8 cellular contexts compared by ENCODE assay signal in the genomic region with DNA sequence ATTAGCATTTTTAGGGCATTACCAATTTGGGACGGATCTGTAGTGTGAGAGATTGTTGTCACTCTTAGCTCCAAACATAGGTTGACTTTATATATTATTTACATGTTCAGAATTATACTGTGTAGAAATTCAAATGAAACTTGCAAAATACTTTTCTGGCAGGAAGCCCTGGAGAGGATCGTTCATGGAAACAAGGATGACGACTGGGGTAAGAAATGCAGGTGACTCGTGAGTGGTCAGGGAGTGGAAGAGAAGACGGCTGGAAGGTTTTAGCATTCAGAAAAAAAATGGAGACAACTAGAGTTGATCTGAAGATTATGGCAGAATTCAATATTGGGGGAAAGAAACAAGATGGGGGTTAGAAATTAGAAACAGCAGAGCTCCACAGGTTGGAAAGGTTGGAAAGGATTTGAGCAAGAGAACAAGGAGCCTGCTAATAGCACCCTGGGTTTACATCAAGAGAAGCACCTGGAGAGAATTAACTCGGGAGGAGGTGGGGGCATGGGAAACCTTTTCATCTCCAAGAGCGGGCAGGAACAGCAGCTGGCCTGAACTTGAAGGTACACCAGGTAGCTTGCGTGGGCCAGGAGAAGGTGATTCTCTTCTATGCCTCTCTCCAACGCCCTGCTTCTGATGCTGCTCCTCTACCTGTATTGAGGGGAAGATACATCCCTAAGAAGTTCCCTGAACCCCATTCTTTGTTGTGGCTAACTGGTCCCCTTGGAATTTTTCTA. TPM values are rescaled to one million over a fixed set of nuclear protein-coding genes. Genes with fewer than 3 reads are reported as not detected.
A peak's percentile ranks its signal among the peaks of the same experiment; 100 is the strongest.
DNase-seq lines count a peak whose midpoint lies in the region; ATAC-seq and TF ChIP-seq lines count a peak whose summit lies in the region.

No MANE protein-coding gene starts in this region.

- no peaks in the 10 kb centered on the region for H3K9me2 ChIP-seq in OCI-LY7 (ENCODE audit: insufficient read depth, low read length)

- no peaks in the 10 kb centered on the region for H3K9me3 Mint-ChIP-seq in CD4-positive, alpha-beta T cell

- H3K4me1 Mint-ChIP-seq in CD4-positive, alpha-beta T cell (ENCODE audit: low read depth), result peaks cover 42% of the 10 kb centered on the region

- H3K36me3 Mint-ChIP-seq in CD4-positive, alpha-beta T cell (ENCODE audit: low read depth), result no peaks in the 10 kb centered on the region

- H3K18ac ChIP-seq in neuronal stem cell (ENCODE audit: low read length), result no peak overlapping the region

- H2BK12ac ChIP-seq in neuronal stem cell (ENCODE audit: low read length), result no peak overlapping the region

- no peak overlapping the region for H2BK15ac ChIP-seq in neuronal stem cell (ENCODE audit: low read length)

- 76 to 79% methylated on average over 8 of the region's 9 CpGs for WGBS in ectodermal cell, 2 experiments
- whole genome bisulfite sequencing in neuronal stem cell (ENCODE audit: extremely low coverage in 2 of 2, insufficient read length in 2 of 2, insufficient replicate concordance in 1 of 2), 2 donors, result no CpG with 5 or more reads among the region's 9 CpGs

- no peaks in the 10 kb centered on the region for H3K27me3 ChIP-seq in CD4-positive, alpha-beta T cell (ENCODE audit: control insufficient read depth, insufficient read depth, low read length)
- H3K27me3 ChIP-seq in ectodermal cell (ENCODE audit: control insufficient read depth, insufficient read depth, low read length, poor library complexity, severe bottlenecking), result no peaks in the 10 kb centered on the region
- H3K27me3 ChIP-seq in neuronal stem cell (ENCODE audit: control insufficient read depth in 3 of 3, insufficient read depth in 3 of 3, low read depth in 1 of 3, low read length in 3 of 3), result no peaks in the 10 kb centered on the region

- H4K8ac ChIP-seq in neuronal stem cell (ENCODE audit: low read depth, low read length), result no peak overlapping the region

- H3K4me3 Mint-ChIP-seq in CD4-positive, alpha-beta T cell, result no peak overlapping the region

- ATAC-seq in CD4-positive, alpha-beta T cell (ENCODE audit: poor library complexity), result no peak
- ATAC-seq in left colon, result no peak

- H4K20me1 ChIP-seq in OCI-LY7 (ENCODE audit: insufficient read depth, low read length), result no peaks in the 10 kb centered on the region

- DNase-seq in CD4-positive, alpha-beta T cell, result no peak
- DNase-seq in OCI-LY7 (ENCODE audit: low spot score) (no peak), neuronal stem cell (ENCODE audit: low spot score) (no peak), iPS-NIHi7 (ENCODE audit: extremely low spot score) (no peak), left colon (no peak), NCI-H1105 treated with DMSO at 0.1 percent for 48 hours (lab: John Stamatoyannopoulos, UW) (no peak)
- DNase-seq in stimulated activated CD4-positive, alpha-beta T cell treated with anti-CD3 and anti-CD28 coated beads, Interleukin-4, amount 100 ng/mL, for 24 hours, result no peak

- intact Hi-C loops in CD4-positive, alpha-beta T cell (cut with DNase I, micrococcal nuclease), result loop anchor here (2.0 to 10.0 kb wide), 5 partner anchors 43 to 743 kb away; partner anchors contain the start of gene ELL2 (in 2 of the 2)
- intact Hi-C loops in OCI-LY7 (cut with micrococcal nuclease; ENCODE audit: unreplicated experiment) (loop anchor here (2.0 to 10.0 kb wide), 3 partner anchors 101 to 741 kb away; partner anchors contain the start of gene ELL2), left colon (cut with DNase I, micrococcal nuclease) (loop anchor here (2.0 to 10.0 kb wide), 4 partner anchors 98 to 745 kb away; no protein-coding TSS in a partner anchor)

- CTCF ChIA-PET in CD4-positive, alpha-beta T cell (lab: Charles Lee), result interaction anchor here (0.6 to 2.9 kb wide), 16 partner anchors 10 to 855 kb away, joined by 3 to 21 read pairs (median 4); partner anchors contain the start of gene ELL2
- CTCF ChIA-PET in OCI-LY7 (lab: Charles Lee; ENCODE audit: unreplicated experiment), result no interaction called here

- no peak overlapping the region for H2AK5ac ChIP-seq in neuronal stem cell (ENCODE audit: low read depth, low read length)

- no peaks in the 10 kb centered on the region for H3K36me3 ChIP-seq in OCI-LY7 (ENCODE audit: insufficient read depth, low read length)
- H3K36me3 ChIP-seq in ectodermal cell (ENCODE audit: control insufficient read depth, insufficient read depth, low read length), result no peaks in the 10 kb centered on the region
- H3K36me3 ChIP-seq in neuronal stem cell (replicated peaks in 1 of 2; ENCODE audit: control insufficient read depth in 2 of 2, insufficient read depth in 2 of 2, low read length in 2 of 2), result no peaks in the 10 kb centered on the region

- H3K23ac ChIP-seq in neuronal stem cell (ENCODE audit: low read depth, low read length, poor library complexity), result no peak overlapping the region

- peaks cover 13% of the 10 kb centered on the region for H3K27me3 Mint-ChIP-seq in CD4-positive, alpha-beta T cell

- H2AFZ ChIP-seq in OCI-LY7 (ENCODE audit: low read length), result peak overlapping the region; percentile 74; the same call in 1 of the 2 replicates
- H2AFZ ChIP-seq in neuronal stem cell (ENCODE audit: low read length), result peak overlapping the region; percentile 17

- no peak overlapping the region for H2BK120ac ChIP-seq in neuronal stem cell (ENCODE audit: low read depth, low read length)

- H3K14ac ChIP-seq in neuronal stem cell (ENCODE audit: low read length), result no peak overlapping the region

- H3K9ac ChIP-seq in neuronal stem cell (ENCODE audit: low read depth, low read length, poor library complexity), result no peak overlapping the region

- H3K9me3 ChIP-seq in CD4-positive, alpha-beta T cell (ENCODE audit: control insufficient read depth, low read length), result no peaks in the 10 kb centered on the region
- H3K9me3 ChIP-seq in OCI-LY7 (ENCODE audit: low read length) (no peaks in the 10 kb centered on the region), ectodermal cell (ENCODE audit: control insufficient read depth, low read length) (no peaks in the 10 kb centered on the region), neuronal stem cell (replicated peaks in 1 of 2; ENCODE audit: control insufficient read depth in 2 of 2, insufficient read depth in 1 of 2, low read depth in 1 of 2, low read length in 2 of 2) (peaks cover 0 to 4% of the 10 kb centered on the region in 2 donors)

- H3K4me2 ChIP-seq in OCI-LY7 (ENCODE audit: low read length), result peak overlapping the region; percentile 67
- no peak overlapping the region for H3K4me2 ChIP-seq in neuronal stem cell (ENCODE audit: insufficient read depth, low read length, poor library complexity, severe bottlenecking)

- H3K27ac ChIP-seq in CD4-positive, alpha-beta T cell (ENCODE audit: low read depth, low read length), result no peak overlapping the region
- H3K27ac ChIP-seq in OCI-LY7 (ENCODE audit: low read depth, low read length, poor library complexity, severe bottlenecking) (no peak overlapping the region), ectodermal cell (ENCODE audit: insufficient read depth, low read depth, low read length, poor library complexity, severe bottlenecking) (peak overlapping the region; percentile 62), neuronal stem cell (replicated peaks; ENCODE audit: low read length) (no peak overlapping the region)

- H3K27ac Mint-ChIP-seq in CD4-positive, alpha-beta T cell, result peak overlapping the region; percentile 14

- BruUV-seq in OCI-LY7 (replicated peaks; lab: Mats Ljungman, UMichigan), result no TSS peak

- H3K4me3 ChIP-seq in OCI-LY7 (ENCODE audit: low read depth, low read length, poor library complexity, severe bottlenecking) (no peak overlapping the region), ectodermal cell (ENCODE audit: insufficient read depth, low read depth, low read length) (no peak overlapping the region), neuronal stem cell (ENCODE audit: low read length in 2 of 2) (no peak overlapping the region)

- no peak overlapping the region for H2BK5ac ChIP-seq in neuronal stem cell (ENCODE audit: low read length)

- peaks cover 15% of the 10 kb centered on the region for H3K4me1 ChIP-seq in OCI-LY7 (ENCODE audit: insufficient read depth, low read length, poor library complexity, severe bottlenecking)
- H3K4me1 ChIP-seq in ectodermal cell (ENCODE audit: control insufficient read depth, insufficient read depth, low read length), result peaks cover 21% of the 10 kb centered on the region
- peaks cover 24 to 32% of the 10 kb centered on the region in 2 donors for H3K4me1 ChIP-seq in neuronal stem cell (ENCODE audit: control insufficient read depth in 2 of 2, insufficient read depth in 1 of 2, low read depth in 1 of 2, low read length in 2 of 2)

- H3K79me2 ChIP-seq in OCI-LY7 (ENCODE audit: insufficient read depth, low read depth, low read length), result no peaks in the 10 kb centered on the region

- no peak overlapping the region for H4K91ac ChIP-seq in neuronal stem cell (ENCODE audit: low read depth, low read length, poor library complexity)

- no peak overlapping the region for H3K4ac ChIP-seq in neuronal stem cell (ENCODE audit: low read length)

- TF ChIP-seq CTCF in CD4-positive, alpha-beta T cell (IDR thresholded peaks at IDR 0.05), result no peak
- TF ChIP-seq CTCF in OCI-LY7 (conservative IDR thresholded peaks at IDR 0.05; ENCODE audit: low read length), result no peak

- POLR2A ChIA-PET in CD4-positive, alpha-beta T cell (lab: Charles Lee), result interaction anchor here (0.6 to 1.6 kb wide), 4 partner anchors 9 to 484 kb away, joined by 3 to 5 read pairs (median 3); no protein-coding TSS in a partner anchor
- POLR2A ChIA-PET in OCI-LY7 (lab: Charles Lee), result interaction anchor here (0.6 to 2.2 kb wide), 3 partner anchors 10 to 1013 kb away, joined by 3 to 5 read pairs (median 3); no protein-coding TSS in a partner anchor

- H3K79me1 ChIP-seq in neuronal stem cell (ENCODE audit: low read depth, low read length), result no peaks in the 10 kb centered on the region

RNA-seq across cellular contexts. Expression of gene GLRX, which starts 37.0 kb away (rescaled TPM):
- 10 to 100 TPM; 16.9 to 18.7 TPM for total RNA-seq in CD4-positive, alpha-beta T cell
- 26.7 and 80.5 TPM in 2 replicates for total RNA-seq in OCI-LY7 (2014; rRNA removed; shearing (Covaris generic))
- total RNA-seq in OCI-LY7 (2022), result 49.3 and 52.9 TPM in 2 replicates
- polyA plus RNA-seq in ectodermal cell (2013, experiment 1 of 4), result 14.7 TPM
- polyA plus RNA-seq in ectodermal cell (2013, experiment 2 of 4), result 13.4 TPM
- 19.9 TPM for polyA plus RNA-seq in ectodermal cell (2013, experiment 3 of 4)
- 17.2 TPM for polyA plus RNA-seq in ectodermal cell (2013, experiment 4 of 4)
- polyA plus RNA-seq in neuronal stem cell (2013, experiment 1 of 2), result 13.5 TPM
- 14.2 TPM for polyA plus RNA-seq in neuronal stem cell (2013, experiment 2 of 2)
- total RNA-seq in left colon, result 10 to 100 TPM; 82.4 to 91.9 TPM
